ENCODE assay signal across 8 cellular contexts in genomic region chr9:83623634-83623991, GRCh38. TPM values are rescaled to one million over a fixed set of nuclear protein-coding genes. Genes with fewer than 3 reads are reported as not detected.
DNase-seq lines count a peak whose midpoint lies in the region; ATAC-seq, FAIRE-seq and TF ChIP-seq lines count a peak whose summit lies in the region.

No MANE protein-coding gene starts in this region.

- intact Hi-C loops in ascending aorta (cut with DNase I), result loop anchor here (2.0 to 5.0 kb wide), 2 partner anchors 85 to 1604 kb away; no protein-coding TSS in a partner anchor

- H3K9ac ChIP-seq in HUES64 (ENCODE audit: low read depth, low read length) (peak overlapping the region; percentile 73), keratinocyte (ENCODE audit: control insufficient read depth, extremely low read depth, insufficient read depth, low read length) (peak overlapping the region; percentile 82), stomach smooth muscle (ENCODE audit: low read length in 2 of 2) (peak overlapping the region; percentile 86 to 88)

- no peaks in the 10 kb centered on the region for H3K79me2 ChIP-seq in keratinocyte (ENCODE audit: control insufficient read depth, insufficient read depth, low read length)

- 0 out of 2 replicates have a peak overlapping the region, but pooled peaks have one; percentile 7 for H3K27ac ChIP-seq in HUES64 (ENCODE audit: low read depth, low read length)
- H3K27ac ChIP-seq in ascending aorta, result peak overlapping the region; percentile 85 to 86
- H3K27ac ChIP-seq in keratinocyte (ENCODE audit: control insufficient read depth, insufficient read depth, low read length), result peak overlapping the region; percentile 61
- peak overlapping the region; percentile 62 for H3K27ac ChIP-seq in stomach smooth muscle (ENCODE audit: low read length)

- peak overlapping the region; percentile 81 for H3K4me3 ChIP-seq in HUES64 (ENCODE audit: low read length)
- peak overlapping the region; percentile 67 to 84 for H3K4me3 ChIP-seq in ascending aorta
- H3K4me3 ChIP-seq in keratinocyte (ENCODE audit: control insufficient read depth in 2 of 3, extremely low read depth in 1 of 3, insufficient read depth in 2 of 3, low read depth in 1 of 3, low read length in 3 of 3), result peak overlapping the region; percentile 74 to 88 (median 81)
- H3K4me3 ChIP-seq in stomach smooth muscle (ENCODE audit: low read length in 2 of 2), result peak overlapping the region; percentile 58 to 81

- H4K20me1 ChIP-seq in keratinocyte (ENCODE audit: control insufficient read depth, extremely low read depth, insufficient read depth, low read length), result no peaks in the 10 kb centered on the region

- peaks cover 10% of the 10 kb centered on the region; the same call in 1 of the 2 replicates for H3K4me1 ChIP-seq in HUES64 (ENCODE audit: insufficient read depth, low read length)
- peaks cover 0 to 5% of the 10 kb centered on the region in 2 donors for H3K4me1 ChIP-seq in ascending aorta
- H3K4me1 ChIP-seq in keratinocyte (ENCODE audit: control insufficient read depth, extremely low read depth, insufficient read depth, low read length), result peaks cover 5% of the 10 kb centered on the region
- no peaks in the 10 kb centered on the region for H3K4me1 ChIP-seq in stomach smooth muscle (ENCODE audit: control insufficient read depth, insufficient read depth, low read length)

- dilution Hi-C loops in keratinocyte (cut with MboI; ENCODE audit: extremely low pct_ligation_motif_present, low sequenced_read_pairs), result no loop called here

- H3K36me3 ChIP-seq in HUES64 (ENCODE audit: insufficient read depth, low read length), result no peaks in the 10 kb centered on the region
- H3K36me3 ChIP-seq in ascending aorta, result peaks cover 0 to 5% of the 10 kb centered on the region in 2 donors
- H3K36me3 ChIP-seq in keratinocyte (ENCODE audit: control insufficient read depth in 2 of 2, extremely low read depth in 1 of 2, insufficient read depth in 2 of 2, low read length in 2 of 2), result peaks cover 0 to 3% of the 10 kb centered on the region in 2 experiments
- H3K36me3 ChIP-seq in stomach smooth muscle (ENCODE audit: control insufficient read depth in 2 of 2, insufficient read depth in 2 of 2, low read length in 2 of 2), result peaks cover 2 to 8% of the 10 kb centered on the region in 2 donors

- no peaks in the 10 kb centered on the region for H3K9me3 ChIP-seq in HUES64 (ENCODE audit: insufficient read depth, low read depth, low read length)
- H3K9me3 ChIP-seq in ascending aorta, result no peaks in the 10 kb centered on the region
- H3K9me3 ChIP-seq in keratinocyte (ENCODE audit: control insufficient read depth, low read depth, low read length), result no peaks in the 10 kb centered on the region
- no peaks in the 10 kb centered on the region for H3K9me3 ChIP-seq in stomach smooth muscle (ENCODE audit: control insufficient read depth in 2 of 2, low read length in 2 of 2)

- no peak for FAIRE-seq in keratinocyte (lab: Jason Lieb, UNC)

- peak; percentile 22 for ATAC-seq in GM21515 (IDR thresholded peaks at IDR 0.05; ENCODE audit: unreplicated experiment)

- peak overlapping the region; percentile 86 for H2AFZ ChIP-seq in keratinocyte (ENCODE audit: control insufficient read depth, low read length)

- TF ChIP-seq CTCF in ascending aorta (IDR thresholded peaks at IDR 0.05) (no peak), keratinocyte (optimal IDR thresholded peaks at IDR 0.05 in 1 of 3, IDR thresholded peaks at IDR 0.05 in 1 of 3, conservative IDR thresholded peaks at IDR 0.05 in 1 of 3; ENCODE audit: extremely low read depth in 1 of 3, insufficient read depth in 2 of 3, low read length in 3 of 3) (no peak)

- H3K4me2 ChIP-seq in keratinocyte (ENCODE audit: control insufficient read depth, extremely low read depth, insufficient read depth, low read depth, low read length), result peak overlapping the region; percentile 72

- no peaks in the 10 kb centered on the region for H3K9me1 ChIP-seq in keratinocyte (ENCODE audit: control insufficient read depth, extremely low read depth, insufficient read depth, low read length)

- 27% methylated on average over 5 of the region's 5 CpGs for WGBS in HUES64

- H3K27me3 ChIP-seq in HUES64 (ENCODE audit: insufficient read depth, low read length) (no peaks in the 10 kb centered on the region), ascending aorta (no peaks in the 10 kb centered on the region), keratinocyte (ENCODE audit: control insufficient read depth, extremely low read depth, insufficient read depth, low read length) (no peaks in the 10 kb centered on the region), stomach smooth muscle (ENCODE audit: control insufficient read depth in 1 of 2, insufficient read depth in 2 of 2, low read length in 2 of 2) (peaks cover 0 to 2% of the 10 kb centered on the region in 2 donors)

- peak; percentile 56 for DNase-seq in GF-D8 (lab: John Stamatoyannopoulos, UW)
- DNase-seq in ascending aorta (ENCODE audit: low spot score in 2 of 2), result no peak
- no peak for DNase-seq in keratinocyte (ENCODE audit: low read depth, low spot score)
- DNase-seq in ureter (ENCODE audit: low spot score), result no peak
- DNase-seq in AG08395 (ENCODE audit: low spot score), result no peak

RNA-seq across cellular contexts. Expression of gene IDNK, which starts 0.7 kb away (rescaled TPM):
- polyA plus RNA-seq in HUES64 (2013, experiment 1 of 2), result 1.1 TPM
- polyA plus RNA-seq in HUES64 (2013, experiment 2 of 2), result 1.6 TPM
- total RNA-seq in ascending aorta, result not detected
- 0.76 to 2.6 TPM (median 1.6 TPM) in 3 replicates for polyA plus RNA-seq in keratinocyte
- polyA plus RNA-seq in keratinocyte (2011; ENCODE audit: low read depth), result 1.7 TPM
- polyA plus RNA-seq in keratinocyte (2011; cell fraction: cytosol; rRNA removed), result 1.4 and 1.8 TPM in 2 replicates
- 0.73 and 0.89 TPM in 2 replicates for polyA plus RNA-seq in keratinocyte (2011; cell fraction: nucleus; rRNA removed)
- polyA plus RNA-seq in keratinocyte (2012; ENCODE audit: low replicate concordance), result 1.1 and 1.6 TPM in 2 replicates
- 0.73 to 1.2 TPM in 2 of 3 replicates, not detected in the other for polyA minus RNA-seq in keratinocyte
- not detected for polyA minus RNA-seq in keratinocyte (2011; cell fraction: cytosol; rRNA and poly(A)+ RNA removed)
- polyA minus RNA-seq in keratinocyte (2011; cell fraction: nucleus; rRNA and poly(A)+ RNA removed), result 0.70 TPM in 1 of 2 replicates, not detected in the other
- total RNA-seq in ureter, result 7.8 TPM

Comparison
In these comparisons a context has a peak if more than half of its experiments do, and no peak if none do; other contexts are left out.
1. H3K27ac ChIP-seq: peak in every context shown above with its lines; median percentile 86 in ascending aorta; 62 in stomach smooth muscle; 61 in keratinocyte; 7 in HUES64.